22 cellular contexts compared by ENCODE assay signal in the genomic region with DNA sequence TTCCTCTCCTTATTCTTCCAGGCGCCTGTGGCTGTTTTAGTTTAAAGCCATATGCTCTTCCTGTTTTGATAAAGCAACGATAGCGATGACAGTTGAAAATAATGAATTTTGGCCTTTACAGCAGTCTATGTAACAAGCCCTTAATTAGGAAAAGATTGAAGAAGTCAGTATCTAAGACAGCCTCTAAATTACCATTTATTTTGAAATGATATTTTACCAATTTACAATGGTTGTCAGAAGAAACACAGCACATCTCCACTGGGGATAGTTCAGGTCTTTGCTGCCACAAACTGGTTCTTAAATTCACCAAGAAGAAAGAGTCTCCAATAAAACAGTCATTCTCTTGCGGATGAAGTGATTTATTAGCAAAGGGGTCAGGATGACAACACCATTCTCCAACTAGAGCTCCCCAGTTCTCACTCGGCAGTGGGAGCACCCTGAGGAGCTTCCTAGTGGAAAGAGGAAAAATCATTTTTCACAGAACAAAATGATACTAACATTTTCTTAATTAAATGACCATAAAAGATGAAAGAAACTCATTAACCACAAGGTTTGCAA.
"Had no signal": no experiment of that assay in that cellular context is flagged by ENCODE, and none has a peak within 500 bp of the region (broad histone marks: within the 10 kb centered on the region; RNA-seq: fewer than 3 reads in every experiment).

No MANE protein-coding gene starts in this region.

- DNase-seq: dorsolateral prefrontal cortex; effector CD4-positive, alpha-beta T cell; foreskin fibroblast; gastrocnemius medialis; head of caudate nucleus; left lung; mesendoderm; natural killer cell; stimulated activated CD4-positive, alpha-beta T cell treated with anti-CD3 and anti-CD28 coated beads, Interleukin-12 subunit alpha, Interleukin-12 subunit beta, amount 100 ng/mL, for 4 hours; stimulated activated CD4-positive, alpha-beta T cell treated with anti-CD3 and anti-CD28 coated beads, Interleukin-2, amount 100 ng/mL, for 24 hours; stimulated activated CD4-positive, alpha-beta T cell treated with anti-CD3 and anti-CD28 coated beads, Interleukin-4, amount 100 ng/mL, for 24 hours; stimulated activated naive CD4-positive, alpha-beta T cell treated with Interleukin-2 at 50 U/mL for 16 hours; stomach; thyroid gland; trophoblast cell had no signal

- H3K4me1 ChIP-seq: left lung, prostate gland, right atrium auricular region, stomach, thyroid gland, vagina had no signal

- ATAC-seq: gastrocnemius medialis; left lung; natural killer cell; sciatic nerve; stimulated activated effector memory CD8-positive, alpha-beta T cell treated with anti-CD3 and anti-CD28 coated beads, Interleukin-12 subunit alpha, Interleukin-12 subunit beta, amount 100 ng/mL, for 72 hours had no signal

- H3K27me3 ChIP-seq: dorsolateral prefrontal cortex, gastrocnemius medialis, left lung, right atrium auricular region, stomach, thyroid gland, vagina had no signal

- FAIRE-seq: keratinocyte had no signal

- H3K4me2 ChIP-seq: smooth muscle cell had no signal

- H3K27ac ChIP-seq: dorsolateral prefrontal cortex, gastrocnemius medialis, left lung, prostate gland, right atrium auricular region, stomach, thyroid gland, vagina had no signal

- H3K4me3 ChIP-seq: dorsolateral prefrontal cortex, gastrocnemius medialis, left lung, prostate gland, right atrium auricular region, smooth muscle cell, stomach, thyroid gland, vagina had no signal

- H3K36me3 ChIP-seq: gastrocnemius medialis, left lung, prostate gland, right atrium auricular region, thyroid gland, vagina had no signal

- H3K9me3 ChIP-seq: gastrocnemius medialis, left lung, prostate gland, right atrium auricular region, stomach, thyroid gland, vagina had no signal
